Comparison of ENCODE assay signal across 19 cellular contexts in the genomic region with DNA sequence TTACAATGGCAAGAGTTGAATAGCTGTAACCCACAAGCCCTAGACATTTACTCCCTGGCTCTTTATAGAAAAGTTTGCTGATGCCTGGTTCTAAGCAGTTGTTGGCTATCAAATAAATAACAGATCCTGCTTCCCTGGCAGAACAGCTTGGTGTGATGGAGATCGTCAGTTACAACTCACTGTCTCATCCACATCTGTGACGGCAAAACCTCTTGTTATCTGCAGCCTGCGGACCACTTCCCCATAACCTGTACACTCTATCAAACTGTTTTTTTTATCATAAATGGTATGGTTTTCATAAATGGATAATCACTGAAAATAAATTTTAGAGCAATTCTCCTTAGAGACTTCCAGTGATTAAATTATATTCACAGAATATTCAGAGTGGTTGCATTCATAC.
"Had no signal": no experiment of that assay in that cellular context is flagged by ENCODE, and none has a peak within 500 bp of the region (broad histone marks: within the 10 kb centered on the region; RNA-seq: fewer than 3 reads in every experiment).

No MANE protein-coding gene starts in this region.

- H3K27me3 ChIP-seq: dorsolateral prefrontal cortex, esophagus muscularis mucosa, gastroesophageal sphincter, sigmoid colon had no signal

- H3K4me3 ChIP-seq: dorsolateral prefrontal cortex, esophagus muscularis mucosa, gastroesophageal sphincter, lung, sigmoid colon, skin epidermis had no signal

- H3K9me3 Mint-ChIP-seq: immature natural killer cell; naive thymus-derived CD4-positive, alpha-beta T cell; stimulated activated naive B cell treated with anti-CD40 and anti-IgM and Interleukin-4, amounts not matched to agents 10 μg/mL and 1 μg/mL and 100 μg/mL, for 72 hours; stimulated activated naive CD8-positive, alpha-beta T cell treated with anti-CD3 and anti-CD28 coated beads, Interleukin-15, amount 100 ng/mL, for 72 hours had no signal

- H3K27ac ChIP-seq: dorsolateral prefrontal cortex, esophagus muscularis mucosa, gastroesophageal sphincter, sigmoid colon, skin epidermis had no signal

- DNase-seq: cortex of kidney; dorsolateral prefrontal cortex; effector memory CD4-positive, alpha-beta T cell; glutamatergic neuron; immature natural killer cell; left cardiac atrium; left ventricle myocardium superior; mesendoderm; naive thymus-derived CD4-positive, alpha-beta T cell; posterior cingulate gyrus; sigmoid colon; stimulated activated CD4-positive, alpha-beta T cell treated with anti-CD3 and anti-CD28 coated beads, Interleukin-2, amount 100 ng/mL, for 24 hours; stimulated activated CD4-positive, alpha-beta T cell treated with anti-CD3 and anti-CD28 coated beads, Interleukin-4, amount 100 ng/mL, for 4 hours; stimulated activated naive B cell treated with anti-CD40 and anti-IgM and Interleukin-4, amounts not matched to agents 10 μg/mL and 1 μg/mL and 100 μg/mL, for 72 hours; stimulated activated naive CD8-positive, alpha-beta T cell treated with anti-CD3 and anti-CD28 coated beads, Interleukin-15, amount 100 ng/mL, for 72 hours had no signal

- ATAC-seq: gastroesophageal sphincter; left cardiac atrium; left ventricle myocardium superior; naive thymus-derived CD4-positive, alpha-beta T cell; stimulated activated naive B cell treated with anti-CD40 and anti-IgM and Interleukin-4, amounts not matched to agents 10 μg/mL and 1 μg/mL and 100 μg/mL, for 72 hours; stimulated activated naive CD8-positive, alpha-beta T cell treated with anti-CD3 and anti-CD28 coated beads, Interleukin-15, amount 100 ng/mL, for 72 hours had no signal

- H3K4me3 Mint-ChIP-seq: immature natural killer cell; naive thymus-derived CD4-positive, alpha-beta T cell; stimulated activated naive B cell treated with anti-CD40 and anti-IgM and Interleukin-4, amounts not matched to agents 10 μg/mL and 1 μg/mL and 100 μg/mL, for 72 hours; stimulated activated naive CD8-positive, alpha-beta T cell treated with anti-CD3 and anti-CD28 coated beads, Interleukin-15, amount 100 ng/mL, for 72 hours had no signal

- H3K27ac Mint-ChIP-seq: naive thymus-derived CD4-positive, alpha-beta T cell; stimulated activated naive B cell treated with anti-CD40 and anti-IgM and Interleukin-4, amounts not matched to agents 10 μg/mL and 1 μg/mL and 100 μg/mL, for 72 hours; stimulated activated naive CD8-positive, alpha-beta T cell treated with anti-CD3 and anti-CD28 coated beads, Interleukin-15, amount 100 ng/mL, for 72 hours had no signal

- H3K27me3 Mint-ChIP-seq: naive thymus-derived CD4-positive, alpha-beta T cell; stimulated activated naive B cell treated with anti-CD40 and anti-IgM and Interleukin-4, amounts not matched to agents 10 μg/mL and 1 μg/mL and 100 μg/mL, for 72 hours; stimulated activated naive CD8-positive, alpha-beta T cell treated with anti-CD3 and anti-CD28 coated beads, Interleukin-15, amount 100 ng/mL, for 72 hours had no signal

- H3K9me3 ChIP-seq: esophagus muscularis mucosa, gastroesophageal sphincter, sigmoid colon had no signal
